Comparison of ENCODE assay signal across 9 cellular contexts in the genomic region with DNA sequence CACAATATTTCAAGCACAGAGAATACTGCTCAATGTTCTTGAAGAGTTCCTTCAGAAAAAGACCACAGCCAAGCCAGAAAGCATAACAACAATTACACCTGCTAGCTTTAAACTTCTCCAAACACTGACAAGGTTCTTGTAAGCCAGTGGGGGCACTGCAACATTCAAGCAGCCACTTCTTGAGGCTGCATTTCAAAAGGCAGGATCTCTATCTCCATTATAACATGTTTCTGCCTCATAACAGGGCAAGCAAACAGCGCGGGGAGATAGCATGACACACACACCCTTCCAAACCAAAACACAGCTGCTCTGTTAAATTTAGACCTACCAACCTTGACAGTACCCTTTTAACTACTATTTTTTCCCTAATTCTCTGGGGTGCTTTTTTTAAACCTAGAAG. TPM values are rescaled to one million over a fixed set of nuclear protein-coding genes. Genes with fewer than 3 reads are reported as not detected.
DNase-seq lines count a peak whose midpoint lies in the region; ATAC-seq and TF ChIP-seq lines count a peak whose summit lies in the region.
"Had no signal": no experiment of that assay in that cellular context is flagged by ENCODE, and none has a peak within 500 bp of the region (broad histone marks: within the 10 kb centered on the region; RNA-seq: fewer than 3 reads in every experiment).

No MANE protein-coding gene starts in this region.

- H3K9ac ChIP-seq in mesendoderm (ENCODE audit: low read length) = no peak overlapping the region

- peaks cover 20% of the 10 kb centered on the region; the same call in 1 of the 2 replicates for H4K20me1 ChIP-seq in DOHH2 (ENCODE audit: control insufficient read depth, insufficient read depth, low read depth, low read length)

- H3K56ac ChIP-seq in mesendoderm (ENCODE audit: low read length) = no peak overlapping the region

- no CpG with 5 or more reads among the region's 2 CpGs for WGBS in mesendoderm (ENCODE audit: extremely low coverage, insufficient coverage, low lambda C conversion rate)

- H2AK5ac ChIP-seq in mesendoderm (ENCODE audit: low read length) = no peak overlapping the region

- H3K79me1 ChIP-seq in mesendoderm (ENCODE audit: low read length) = peaks cover 17% of the 10 kb centered on the region

- H3K9me3 ChIP-seq in DOHH2 (ENCODE audit: control insufficient read depth, insufficient read depth, low read length) = no peaks in the 10 kb centered on the region

- H3K27ac ChIP-seq in DOHH2 (ENCODE audit: low read depth, low read length) (no peak overlapping the region), VCaP (no peak overlapping the region), mesendoderm (ENCODE audit: low read depth, low read length) (no peak overlapping the region)

- H3K4ac ChIP-seq in mesendoderm (ENCODE audit: low read depth, low read length) = no peak overlapping the region

- H3K4me3 ChIP-seq in DOHH2 (ENCODE audit: low read length) = no peak overlapping the region
- no peak overlapping the region for H3K4me3 ChIP-seq in mesendoderm (ENCODE audit: low read length)

- peaks cover 10% of the 10 kb centered on the region for H3K4me1 ChIP-seq in DOHH2 (ENCODE audit: control insufficient read depth, low read length)
- H3K4me1 ChIP-seq in mesendoderm (ENCODE audit: control insufficient read depth, low read depth, low read length) = peaks cover 3% of the 10 kb centered on the region

- H3K79me2 ChIP-seq in DOHH2 (ENCODE audit: control insufficient read depth, low read length) (peaks cover 85% of the 10 kb centered on the region), mesendoderm (ENCODE audit: control insufficient read depth, insufficient read depth, low read length) (peaks cover 30% of the 10 kb centered on the region)

- H3K36me3 ChIP-seq in DOHH2 (ENCODE audit: control insufficient read depth, low read length) = peaks cover 26% of the 10 kb centered on the region
- H3K36me3 ChIP-seq in mesendoderm (ENCODE audit: control insufficient read depth, insufficient read depth, low read length) = no peaks in the 10 kb centered on the region

- ATAC-seq in HG03108 (IDR thresholded peaks at IDR 0.05; ENCODE audit: unreplicated experiment) = peak; percentile 52

- H3F3A ChIP-seq in DOHH2 (ENCODE audit: control insufficient read depth, insufficient read depth) = peaks cover 3% of the 10 kb centered on the region; the same call in 1 of the 2 replicates

- H2BK120ac ChIP-seq in mesendoderm (ENCODE audit: low read depth, low read length) = no peak overlapping the region

- no peak overlapping the region for H3K18ac ChIP-seq in mesendoderm (ENCODE audit: low read length)

- no peak overlapping the region for H3K23ac ChIP-seq in mesendoderm (ENCODE audit: low read length)

- H3K4me2 ChIP-seq in DOHH2 (ENCODE audit: low read length) (no peak overlapping the region), mesendoderm (ENCODE audit: low read length) (no peak overlapping the region)

- H4K8ac ChIP-seq in mesendoderm (ENCODE audit: low read depth, low read length) = no peak overlapping the region

- no peak overlapping the region for H2BK15ac ChIP-seq in mesendoderm (replicated peaks; ENCODE audit: low read depth)

- H3K9me2 ChIP-seq in DOHH2 (replicated peaks; ENCODE audit: control insufficient read depth, low read length) = no peaks in the 10 kb centered on the region

- H4K5ac ChIP-seq in mesendoderm (ENCODE audit: low read length) = no peak overlapping the region

- H3K27me3 ChIP-seq in DOHH2 (ENCODE audit: control insufficient read depth, low read length) (no peaks in the 10 kb centered on the region), mesendoderm (ENCODE audit: insufficient read depth, low read length, poor library complexity) (no peaks in the 10 kb centered on the region)

- peak; percentile 57 for DNase-seq in mesendoderm
- DNase-seq in effector CD8-positive, alpha-beta T cell (lab: John Stamatoyannopoulos, UW) = no peak
- DNase-seq in activated CD8-positive, alpha-beta memory T cell treated with anti-CD3 and anti-CD28 coated beads for 24 hours = no peak
- no peak for DNase-seq in cortex of kidney (lab: John Stamatoyannopoulos, UW)
- no peak for DNase-seq in stimulated activated CD4-positive, alpha-beta T cell treated with anti-CD3 and anti-CD28 coated beads, Interleukin-2, amount 100 ng/mL, for 48 hours
- DNase-seq: activated B cell treated with CpG ODN at 0.5 μM for 24 hours had no signal

- no peak overlapping the region for H2BK5ac ChIP-seq in mesendoderm (ENCODE audit: low read length)

- TF ChIP-seq CTCF in DOHH2 (IDR thresholded peaks at IDR 0.05; ENCODE audit: low read depth, low read length, poor library complexity, severe bottlenecking) (peak; percentile 58), VCaP (conservative IDR thresholded peaks at IDR 0.05) (peak; percentile 71)

RNA-seq across cellular contexts. Expression of gene CHCHD3, which starts 30.8 kb away (rescaled TPM):
- polyA plus RNA-seq in mesendoderm (2013, experiment 1 of 2) = 126 TPM
- 129 TPM for polyA plus RNA-seq in mesendoderm (2013, experiment 2 of 2)
